36 cellular contexts compared by ENCODE assay signal in the genomic region with DNA sequence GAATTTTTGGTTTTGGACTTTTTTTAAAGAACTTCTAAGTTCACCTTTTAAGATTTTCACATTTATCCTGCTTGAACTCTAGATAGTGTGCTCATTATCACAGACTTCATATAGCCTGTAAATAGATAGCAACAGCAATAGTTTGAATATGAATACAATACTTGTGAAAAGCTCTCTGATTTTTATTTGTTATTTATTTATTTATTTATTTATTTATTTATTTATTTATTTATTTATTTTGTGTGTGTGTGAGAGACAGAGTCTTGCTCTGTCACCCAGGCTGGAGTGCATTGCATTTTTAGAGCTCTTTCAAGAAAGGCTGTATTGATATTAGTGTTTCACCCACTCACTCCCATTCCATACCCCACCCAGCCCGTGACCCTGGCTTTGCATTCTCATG.
"Had no signal": no experiment of that assay in that cellular context is flagged by ENCODE, and none has a peak within 500 bp of the region (broad histone marks: within the 10 kb centered on the region; RNA-seq: fewer than 3 reads in every experiment).

No MANE protein-coding gene starts in this region.

- H3K9me3 ChIP-seq: MG63 had no signal

- H3K27me3 ChIP-seq: MG63 had no signal

- H3K36me3 ChIP-seq: MG63 had no signal

- H3K4me3 ChIP-seq: MG63 had no signal

- DNase-seq: Karpas-422, Kasumi-1, MG63, MM.1S, MV-4-11, NCI-H1048, NCI-H1092, NCI-H1092 treated with DMSO at 0.1 percent for 48 hours, NCI-H1105, NCI-H1105 treated with DMSO at 0.1 percent for 48 hours, NCI-H1417, NCI-H1417 treated with DMSO at 0.1 percent for 48 hours, NCI-H1436, NCI-H1436 treated with DMSO at 0.1 percent for 48 hours, NCI-H146, NCI-H1694, NCI-H1694 treated with DMSO at 0.1 percent for 48 hours, NCI-H187, NCI-H187 treated with DMSO at 0.1 percent for 48 hours, NCI-H1930, NCI-H2029, NCI-H2029 treated with DMSO at 0.1 percent for 48 hours, NCI-H2081, NCI-H2081 treated with DMSO at 0.1 percent for 48 hours, NCI-H2107, NCI-H2171, NCI-H2171 treated with DMSO at 0.1 percent for 48 hours, NCI-H2227 treated with DMSO at 0.1 percent for 48 hours, NCI-H226, NCI-H345, NCI-H446, NCI-H446 treated with DMSO at 0.1 percent for 48 hours, NCI-H510A, NCI-H510A treated with DMSO at 0.1 percent for 48 hours, NCI-H524, NCI-H524 treated with DMSO at 0.1 percent for 48 hours had no signal
